Comparison of ENCODE assay signal across 9 cellular contexts in the genomic region with DNA sequence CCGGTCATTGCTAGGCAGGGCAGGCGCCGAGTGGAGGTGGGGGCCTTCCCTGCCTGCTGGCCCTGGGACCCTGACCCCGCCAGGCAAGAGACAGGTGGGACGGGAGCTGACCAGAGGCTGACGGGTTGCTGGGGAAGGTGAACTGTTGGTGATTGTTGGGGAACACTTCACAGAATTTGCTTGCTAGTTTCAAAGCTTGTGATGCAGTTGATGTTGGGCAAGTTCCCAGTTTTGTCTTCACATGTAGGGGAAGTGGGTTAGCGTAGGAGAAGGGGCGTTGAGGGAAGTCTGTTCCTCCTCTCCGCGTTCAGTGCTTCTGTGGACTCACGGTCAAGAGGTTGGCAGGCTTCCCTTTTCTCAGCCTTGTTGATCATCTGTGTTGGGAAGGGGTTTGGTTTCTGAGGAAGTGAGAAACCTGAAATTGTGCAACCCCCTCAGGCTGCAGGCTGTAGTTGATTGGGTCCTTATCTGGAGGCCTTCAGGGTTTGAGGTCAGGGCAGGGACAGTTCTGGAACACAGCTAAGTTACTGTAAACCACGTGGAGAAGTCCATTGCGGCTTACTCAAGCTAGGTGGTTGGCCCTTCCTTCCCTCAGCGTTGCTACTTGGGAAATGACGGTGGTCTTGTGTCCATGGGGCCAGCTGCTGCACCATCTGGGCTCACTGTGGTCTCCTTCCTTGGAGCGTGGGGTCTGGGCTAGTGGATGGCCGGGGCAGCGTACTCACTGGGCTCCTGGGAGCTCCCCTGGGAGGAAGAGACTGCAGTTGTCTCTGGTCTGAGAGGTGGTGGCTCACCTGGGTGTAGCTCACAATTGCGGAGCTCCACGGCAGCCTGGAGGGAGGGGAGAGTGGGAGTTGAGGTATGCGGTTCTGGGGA. TPM values are rescaled to one million over a fixed set of nuclear protein-coding genes. Genes with fewer than 3 reads are reported as not detected.
DNase-seq lines count a peak whose midpoint lies in the region; TF ChIP-seq lines count a peak whose summit lies in the region.
"Had no signal": no experiment of that assay in that cellular context is flagged by ENCODE, and none has a peak within 500 bp of the region (broad histone marks: within the 10 kb centered on the region; RNA-seq: fewer than 3 reads in every experiment).

No MANE protein-coding gene starts in this region.

- H3K4me1 ChIP-seq in muscle layer of duodenum (ENCODE audit: control insufficient read depth in 1 of 2, insufficient read depth in 2 of 2, low read length in 2 of 2) (peaks cover 19 to 52% of the 10 kb centered on the region in 2 donors), tibial artery (peaks cover 6 to 40% (median 36%) of the 10 kb centered on the region in 4 donors)

- H3K9me3 ChIP-seq in muscle layer of duodenum (ENCODE audit: control insufficient read depth in 1 of 2, low read length in 2 of 2) (no peaks in the 10 kb centered on the region), tibial artery (no peaks in the 10 kb centered on the region)

- intact Hi-C loops in tibial artery (cut with DNase I; ENCODE audit: low total_unique reads): no loop called here

- H3K27ac ChIP-seq in HL-60 (replicated peaks) (peak overlapping the region; percentile 96), muscle layer of duodenum (ENCODE audit: low read length) (peak overlapping the region; percentile 80), tibial artery (peak overlapping the region; percentile 58 to 75)

- H3K4me1 Mint-ChIP-seq in endothelial cell (ENCODE audit: unreplicated experiment): peaks cover 10% of the 10 kb centered on the region

- H3K36me3 ChIP-seq in muscle layer of duodenum (ENCODE audit: control insufficient read depth in 1 of 2, insufficient read depth in 2 of 2, low read length in 2 of 2) (peaks cover 43 to 52% of the 10 kb centered on the region in 2 donors), tibial artery (peaks cover 33 to 54% (median 46%) of the 10 kb centered on the region in 3 donors)

- TF ChIP-seq CTCF in HL-60 (IDR thresholded peaks at IDR 0.05; ENCODE audit: insufficient read depth, low read length) (no peak), endothelial cell (IDR thresholded peaks at IDR 0.05; ENCODE audit: unreplicated experiment) (no peak), tibial artery (IDR thresholded peaks at IDR 0.05) (no peak)

- H3K4me3 ChIP-seq in HL-60 (replicated peaks; ENCODE audit: insufficient read depth, low read length) (no peak overlapping the region), muscle layer of duodenum (ENCODE audit: low read depth in 1 of 2, low read length in 2 of 2) (peak overlapping the region in 1 of 2 donors; percentile 5), tibial artery (no peak overlapping the region)

- peaks cover 13% of the 10 kb centered on the region for H3K27me3 Mint-ChIP-seq in endothelial cell (ENCODE audit: unreplicated experiment)

- DNase-seq in activated CD4-positive, alpha-beta T cell treated with anti-CD3 and anti-CD28 coated beads for 48 hours: peak; percentile 67
- DNase-seq in activated CD4-positive, alpha-beta T cell treated with anti-CD3 and anti-CD28 coated beads, Interleukin-2, amount 50 U/mL, for 1 hour: no peak
- peak; percentile 100 for DNase-seq in HL-60 (ENCODE audit: low read depth in 1 of 2, low spot score in 1 of 2)
- peak; percentile 87 for DNase-seq in UCSD-AML1 (lab: John Stamatoyannopoulos, UW; ENCODE audit: unreplicated experiment)
- no peak for DNase-seq in endothelial cell (ENCODE audit: low spot score)
- DNase-seq in tibial artery: peak in 1 of 2 donors; percentile 81
- DNase-seq in NCI-H446 (lab: John Stamatoyannopoulos, UW): no peak

- no peaks in the 10 kb centered on the region for H3K9me3 Mint-ChIP-seq in endothelial cell (ENCODE audit: unreplicated experiment)

- H3K27me3 ChIP-seq in HL-60 (ENCODE audit: insufficient read depth, poor library complexity, severe bottlenecking): no peaks in the 10 kb centered on the region
- H3K27me3 ChIP-seq in muscle layer of duodenum (ENCODE audit: low read depth, low read length): no peaks in the 10 kb centered on the region
- H3K27me3 ChIP-seq in tibial artery: no peaks in the 10 kb centered on the region

- peak overlapping the region; percentile 57 for H3K27ac Mint-ChIP-seq in endothelial cell (ENCODE audit: unreplicated experiment)

- H3K36me3 Mint-ChIP-seq in endothelial cell (ENCODE audit: low read depth, unreplicated experiment): peaks cover 40% of the 10 kb centered on the region

- peak overlapping the region; percentile 69 for H3K4me3 Mint-ChIP-seq in endothelial cell (ENCODE audit: unreplicated experiment)

RNA-seq across cellular contexts. Expression of a gene that starts 7.5 kb away (rescaled TPM):
- total RNA-seq in endothelial cell (ENCODE audit: unreplicated experiment): 1,195 TPM

RNA-seq across cellular contexts. Expression of a gene that starts 14.7 kb away (rescaled TPM):
- not detected for total RNA-seq in endothelial cell (ENCODE audit: unreplicated experiment)
- total RNA-seq: glomerular endothelial cell had no signal

RNA-seq across cellular contexts. Expression of a gene that starts 17.0 kb away (rescaled TPM):
- 27.8 TPM for total RNA-seq in endothelial cell (ENCODE audit: unreplicated experiment)

RNA-seq across cellular contexts. Expression of a gene that starts 18.8 kb away (rescaled TPM):
- total RNA-seq in endothelial cell (ENCODE audit: unreplicated experiment): 203 TPM

RNA-seq across cellular contexts. Expression of a gene that starts 34.4 kb away (rescaled TPM):
- not detected for total RNA-seq in endothelial cell (ENCODE audit: unreplicated experiment)
- total RNA-seq: glomerular endothelial cell had no signal

Comparison
In these comparisons a context has a peak if more than half of its experiments do, and no peak if none do; other contexts are left out.
1. DNase-seq: peak in activated CD4-positive, alpha-beta T cell treated with anti-CD3 and anti-CD28 coated beads for 48 hours (single experiment), HL-60 (2 of 2) and UCSD-AML1 (single experiment); none in activated CD4-positive, alpha-beta T cell treated with anti-CD3 and anti-CD28 coated beads, Interleukin-2, amount 50 U/mL, for 1 hour (single experiment), endothelial cell (single experiment) and NCI-H446 (0 of 2).
2. Peak in every context shown above with its lines, with median percentiles within 50 percentile points of each other: H3K27ac ChIP-seq.